ENCODE assay signal across 13 cellular contexts in genomic region chr2:210474776-210475175, GRCh38. TPM values are rescaled to one million over a fixed set of nuclear protein-coding genes. Genes with fewer than 3 reads are reported as not detected.
DNase-seq lines count a peak whose midpoint lies in the region; ATAC-seq and TF ChIP-seq lines count a peak whose summit lies in the region.
"Had no signal": no experiment of that assay in that cellular context is flagged by ENCODE, and none has a peak within 500 bp of the region (broad histone marks: within the 10 kb centered on the region; RNA-seq: fewer than 3 reads in every experiment).

No MANE protein-coding gene starts in this region.

- H3K9me3 ChIP-seq in SU-DHL-6 (ENCODE audit: insufficient read depth, low read length): no peaks in the 10 kb centered on the region
- H3K9me3 ChIP-seq in hepatocyte (ENCODE audit: low read depth): no peaks in the 10 kb centered on the region

- H3K36me3 ChIP-seq in SU-DHL-6 (ENCODE audit: low read length) (peaks cover 10% of the 10 kb centered on the region), hepatocyte (replicated peaks; ENCODE audit: insufficient read depth, low read depth) (no peaks in the 10 kb centered on the region)

- H2AFZ ChIP-seq in SU-DHL-6 (ENCODE audit: low read depth, low read length, severe bottlenecking) (no peak overlapping the region), hepatocyte (peak overlapping the region; percentile 19)

- H3K36me3 Mint-ChIP-seq in activated CD8-positive, alpha-beta memory T cell treated with anti-CD3 and anti-CD28 coated beads, Interleukin-2, amount 10 ng/mL, durations not matched to agents 7 days and 5 days: peaks cover 35% of the 10 kb centered on the region
- peaks cover 13% of the 10 kb centered on the region for H3K36me3 Mint-ChIP-seq in stimulated activated memory B cell treated with anti-CD40 and anti-IgM and Interleukin-4, amounts not matched to agents 10 μg/mL and 1 μg/mL and 100 μg/mL, for 72 hours

- H3K4me3 ChIP-seq in SU-DHL-6 (ENCODE audit: insufficient read depth, low read length, poor library complexity, severe bottlenecking) (no peak overlapping the region), hepatocyte (no peak overlapping the region)

- no peak overlapping the region for H3K27ac Mint-ChIP-seq in activated CD8-positive, alpha-beta memory T cell treated with anti-CD3 and anti-CD28 coated beads, Interleukin-2, amount 10 ng/mL, durations not matched to agents 7 days and 5 days
- peak overlapping the region; percentile 96 for H3K27ac Mint-ChIP-seq in stimulated activated memory B cell treated with anti-CD40 and anti-IgM and Interleukin-4, amounts not matched to agents 10 μg/mL and 1 μg/mL and 100 μg/mL, for 72 hours
- H3K27ac Mint-ChIP-seq: activated T-helper 2 cell treated with anti-CD3 and anti-CD28 coated beads, Interferon-gamma antibody, Interleukin-2, Interleukin-4, amounts not matched to agents 10 μg/mL and 5 μg/mL and 100 μg/mL, durations not matched to agents 14 hours and 24 hours and 36 hours had no signal

- WGBS in hepatocyte (ENCODE audit: low lambda C conversion rate, missing lambda C conversion rate): 89% methylated on average over 1 of the region's 1 CpG

- no peaks in the 10 kb centered on the region for H3K9me2 ChIP-seq in SU-DHL-6 (replicated peaks; ENCODE audit: insufficient read depth, low read length)
- no peaks in the 10 kb centered on the region for H3K9me2 ChIP-seq in hepatocyte (replicated peaks; ENCODE audit: insufficient read depth)

- H3K4me1 Mint-ChIP-seq in activated CD8-positive, alpha-beta memory T cell treated with anti-CD3 and anti-CD28 coated beads, Interleukin-2, amount 10 ng/mL, durations not matched to agents 7 days and 5 days: peaks cover 34% of the 10 kb centered on the region
- peaks cover 31% of the 10 kb centered on the region for H3K4me1 Mint-ChIP-seq in stimulated activated memory B cell treated with anti-CD40 and anti-IgM and Interleukin-4, amounts not matched to agents 10 μg/mL and 1 μg/mL and 100 μg/mL, for 72 hours

- H3K27me3 ChIP-seq in SU-DHL-6 (ENCODE audit: low read length): no peaks in the 10 kb centered on the region; the same call in 1 of the 2 replicates
- H3K27me3 ChIP-seq in hepatocyte: no peaks in the 10 kb centered on the region

- no peak overlapping the region for H3K9ac ChIP-seq in SU-DHL-6 (ENCODE audit: low read length)

- H3K4me1 ChIP-seq in hepatocyte (ENCODE audit: insufficient read depth): peaks cover 7% of the 10 kb centered on the region

- CTCF ChIA-PET in activated CD8-positive, alpha-beta memory T cell treated with anti-CD3 and anti-CD28 coated beads, Interleukin-2, amount 10 ng/mL, durations not matched to agents 7 days and 5 days (lab: Charles Lee): interaction anchor here (3.2 kb wide), 1 partner anchor 29 kb away, joined by 12 read pairs; no protein-coding TSS in a partner anchor

- no peaks in the 10 kb centered on the region for H3K27me3 Mint-ChIP-seq in activated CD8-positive, alpha-beta memory T cell treated with anti-CD3 and anti-CD28 coated beads, Interleukin-2, amount 10 ng/mL, durations not matched to agents 7 days and 5 days
- no peaks in the 10 kb centered on the region for H3K27me3 Mint-ChIP-seq in stimulated activated memory B cell treated with anti-CD40 and anti-IgM and Interleukin-4, amounts not matched to agents 10 μg/mL and 1 μg/mL and 100 μg/mL, for 72 hours

- H3K4me3 Mint-ChIP-seq in activated CD8-positive, alpha-beta memory T cell treated with anti-CD3 and anti-CD28 coated beads, Interleukin-2, amount 10 ng/mL, durations not matched to agents 7 days and 5 days: peak overlapping the region; percentile 40
- H3K4me3 Mint-ChIP-seq in stimulated activated memory B cell treated with anti-CD40 and anti-IgM and Interleukin-4, amounts not matched to agents 10 μg/mL and 1 μg/mL and 100 μg/mL, for 72 hours: no peak overlapping the region

- H3K4me2 ChIP-seq in SU-DHL-6 (ENCODE audit: low read depth, low read length, poor library complexity, severe bottlenecking) (peak overlapping the region; percentile 84), hepatocyte (peak overlapping the region; percentile 80)

- no peak for DNase-seq in activated CD8-positive, alpha-beta memory T cell treated with anti-CD3 and anti-CD28 coated beads, Interleukin-2, amount 10 ng/mL, durations not matched to agents 7 days and 5 days
- no peak for DNase-seq in activated CD8-positive, alpha-beta memory T cell treated with anti-CD3 and anti-CD28 coated beads, Interleukin-2, amount 50 U/mL, for 4 hours
- DNase-seq in hepatocyte (ENCODE audit: low spot score) (no peak), SK-N-DZ (ENCODE audit: low spot score) (no peak)
- DNase-seq: activated CD4-positive, alpha-beta T cell treated with anti-CD3 and anti-CD28 coated beads for 4 hours; Calu3; hippocampal formation; NCI-H187 treated with DMSO at 0.1 percent for 48 hours had no signal

- H4K20me1 ChIP-seq in SU-DHL-6 (ENCODE audit: low read depth, low read length): no peaks in the 10 kb centered on the region
- no peaks in the 10 kb centered on the region for H4K20me1 ChIP-seq in hepatocyte (ENCODE audit: insufficient read depth, poor library complexity, severe bottlenecking)

- H3K79me2 ChIP-seq in SU-DHL-6 (ENCODE audit: insufficient read depth, low read length) (no peaks in the 10 kb centered on the region), hepatocyte (peaks cover 19% of the 10 kb centered on the region)

- TF ChIP-seq CTCF in SU-DHL-6 (IDR thresholded peaks at IDR 0.05; ENCODE audit: insufficient read depth, low read length, poor library complexity, severe bottlenecking) (no peak), hepatocyte (IDR thresholded peaks at IDR 0.05; ENCODE audit: poor library complexity) (no peak)

- ATAC-seq in activated CD8-positive, alpha-beta memory T cell treated with anti-CD3 and anti-CD28 coated beads, Interleukin-2, amount 10 ng/mL, durations not matched to agents 7 days and 5 days: no peak
- no peak for ATAC-seq in stimulated activated memory B cell treated with anti-CD40 and anti-IgM and Interleukin-4, amounts not matched to agents 10 μg/mL and 1 μg/mL and 100 μg/mL, for 72 hours
- ATAC-seq in HG02571 (IDR thresholded peaks at IDR 0.05; ENCODE audit: unreplicated experiment): no peak
- ATAC-seq in GM18873 (IDR thresholded peaks at IDR 0.05; ENCODE audit: low FRiP score, unreplicated experiment): no peak

- peaks cover 7% of the 10 kb centered on the region; the same call in 1 of the 2 replicates for H3F3A ChIP-seq in SU-DHL-6 (ENCODE audit: insufficient read depth)

- no peak overlapping the region for H3K27ac ChIP-seq in SU-DHL-6 (ENCODE audit: low read depth, low read length)
- H3K27ac ChIP-seq in hepatocyte: no peak overlapping the region

- H3K9me3 Mint-ChIP-seq in activated CD8-positive, alpha-beta memory T cell treated with anti-CD3 and anti-CD28 coated beads, Interleukin-2, amount 10 ng/mL, durations not matched to agents 7 days and 5 days (ENCODE audit: low read depth): no peaks in the 10 kb centered on the region
- no peaks in the 10 kb centered on the region for H3K9me3 Mint-ChIP-seq in stimulated activated memory B cell treated with anti-CD40 and anti-IgM and Interleukin-4, amounts not matched to agents 10 μg/mL and 1 μg/mL and 100 μg/mL, for 72 hours
- H3K9me3 Mint-ChIP-seq: activated T-helper 2 cell treated with anti-CD3 and anti-CD28 coated beads, Interferon-gamma antibody, Interleukin-2, Interleukin-4, amounts not matched to agents 10 μg/mL and 5 μg/mL and 100 μg/mL, durations not matched to agents 14 hours and 24 hours and 36 hours had no signal

RNA-seq across cellular contexts. Expression of gene LANCL1, which starts 1.8 kb away (rescaled TPM):
- total RNA-seq in activated CD8-positive, alpha-beta memory T cell treated with anti-CD3 and anti-CD28 coated beads, Interleukin-2, amount 10 ng/mL, durations not matched to agents 7 days and 5 days: 10 to 100 TPM; 34.7 to 37.9 TPM
- total RNA-seq in hepatocyte: 40.2 and 43.7 TPM in 2 replicates
- polyA plus RNA-seq in hepatocyte: 13.5 and 22.7 TPM in 2 replicates
- 65.9 and 68.6 TPM in 2 replicates for polyA plus RNA-seq in SK-N-DZ (2014; cell fraction: cytosol; rRNA removed)
- polyA plus RNA-seq in SK-N-DZ (2014; cell fraction: nucleus; rRNA removed): 54.4 and 62.8 TPM in 2 replicates
